In genomic region chr2:234981197-234982095, GRCh38 we compare ENCODE assay signal across 9 cellular contexts. TPM values are rescaled to one million over a fixed set of nuclear protein-coding genes. Genes with fewer than 3 reads are reported as not detected.
A peak's percentile ranks its signal among the peaks of the same experiment; 100 is the strongest.
DNase-seq lines count a peak whose midpoint lies in the region; ATAC-seq, FAIRE-seq and TF ChIP-seq lines count a peak whose summit lies in the region.
"Had no signal": no experiment of that assay in that cellular context is flagged by ENCODE, and none has a peak within 500 bp of the region (broad histone marks: within the 10 kb centered on the region; RNA-seq: fewer than 3 reads in every experiment).

No MANE protein-coding gene starts in this region.

- POLR2A ChIA-PET in activated CD8-positive, alpha-beta T cell treated with anti-CD3 and anti-CD28 coated beads for 36 hours (lab: Charles Lee): no interaction called here

- no peak for ATAC-seq in activated CD8-positive, alpha-beta T cell treated with anti-CD3 and anti-CD28 coated beads for 36 hours

- peak; percentile 52 for TF ChIP-seq CTCF in brain microvascular endothelial cell (IDR thresholded peaks at IDR 0.05; ENCODE audit: low read depth, low read length, missing control alignments)
- TF ChIP-seq CTCF in thyroid gland (IDR thresholded peaks at IDR 0.05): peak in 1 of 6 experiments; percentile 6
- no peak for TF ChIP-seq CTCF in activated CD8-positive, alpha-beta T cell treated with anti-CD3 and anti-CD28 coated beads for 36 hours (IDR thresholded peaks at IDR 0.05)

- CTCF ChIA-PET in activated CD8-positive, alpha-beta T cell treated with anti-CD3 and anti-CD28 coated beads for 36 hours (lab: Charles Lee): no interaction called here

- H3K27me3 Mint-ChIP-seq in activated CD8-positive, alpha-beta T cell treated with anti-CD3 and anti-CD28 coated beads for 36 hours: no peaks in the 10 kb centered on the region

- in situ Hi-C loops in brain microvascular endothelial cell (cut with HindIII; ENCODE audit: low pct_ligation_motif_present, low sequenced_read_pairs): no loop called here

- intact Hi-C loops in thyroid gland (cut with DNase I): loop anchor here (5.0 kb wide), 1 partner anchor 34 kb away; no protein-coding TSS in a partner anchor
- intact Hi-C loops in activated CD8-positive, alpha-beta T cell treated with anti-CD3 and anti-CD28 coated beads for 36 hours (cut with micrococcal nuclease): no loop called here

- H3K9ac ChIP-seq in HUES6 (ENCODE audit: low read length): peak overlapping the region; percentile 75

- no peaks in the 10 kb centered on the region for H3K36me3 Mint-ChIP-seq in activated CD8-positive, alpha-beta T cell treated with anti-CD3 and anti-CD28 coated beads for 36 hours (ENCODE audit: low read depth)

- no peaks in the 10 kb centered on the region for H3K27me3 ChIP-seq in HUES6 (ENCODE audit: control insufficient read depth, insufficient read depth, low read length)
- H3K27me3 ChIP-seq in brain microvascular endothelial cell (replicated peaks): no peaks in the 10 kb centered on the region
- H3K27me3 ChIP-seq in thyroid gland: no peaks in the 10 kb centered on the region

- no peaks in the 10 kb centered on the region for H3K4me1 Mint-ChIP-seq in activated CD8-positive, alpha-beta T cell treated with anti-CD3 and anti-CD28 coated beads for 36 hours (ENCODE audit: low read depth)

- peak overlapping the region; percentile 84 for H3K27ac ChIP-seq in HUES6 (ENCODE audit: low read depth, low read length)
- H3K27ac ChIP-seq in brain microvascular endothelial cell: peak overlapping the region; percentile 87
- H3K27ac ChIP-seq in thyroid gland: peak overlapping the region; percentile 87 to 93 (median 88)

- WGBS in thyroid gland, 2 donors: 15 to 23% methylated on average over 23 to 25 of the region's 26 CpGs

- H3K4me3 Mint-ChIP-seq in activated CD8-positive, alpha-beta T cell treated with anti-CD3 and anti-CD28 coated beads for 36 hours: no peak overlapping the region
- H3K4me3 Mint-ChIP-seq: T-helper 1 cell treated with Interleukin-12 subunit alpha and Interleukin-12 subunit beta and Interleukin-4 antibody, amounts not matched to agents 30 μg/mL and 1 μg/mL, for 36 hours had no signal

- peaks cover 56% of the 10 kb centered on the region for H3K4me1 ChIP-seq in HUES6 (ENCODE audit: control insufficient read depth, insufficient read depth, low read length)
- H3K4me1 ChIP-seq in thyroid gland: peaks cover 62 to 68% of the 10 kb centered on the region in 2 donors

- no peak for FAIRE-seq in GM12891 (lab: Jason Lieb, UNC)

- DNase-seq in brain microvascular endothelial cell (peak; percentile 97), kidney glomerular epithelial cell (lab: John Stamatoyannopoulos, UW) (peak; percentile 99), thyroid gland (peak; percentile 95), NCI-H526 (lab: John Stamatoyannopoulos, UW) (no peak), GM12891 (ENCODE audit: insufficient read length, low spot score) (no peak), NAMALWA (ENCODE audit: low spot score) (no peak)
- DNase-seq in activated CD8-positive, alpha-beta T cell treated with anti-CD3 and anti-CD28 coated beads for 36 hours: no peak

- H3K9me3 Mint-ChIP-seq in activated CD8-positive, alpha-beta T cell treated with anti-CD3 and anti-CD28 coated beads for 36 hours: peaks cover 3% of the 10 kb centered on the region
- H3K9me3 Mint-ChIP-seq: T-helper 1 cell treated with Interleukin-12 subunit alpha and Interleukin-12 subunit beta and Interleukin-4 antibody, amounts not matched to agents 30 μg/mL and 1 μg/mL, for 36 hours had no signal

- peaks cover 24% of the 10 kb centered on the region; the same call in 1 of the 2 replicates for H3K36me3 ChIP-seq in HUES6 (ENCODE audit: control insufficient read depth, insufficient read depth, low read length)
- no peaks in the 10 kb centered on the region for H3K36me3 ChIP-seq in brain microvascular endothelial cell (replicated peaks)
- H3K36me3 ChIP-seq in thyroid gland: no peaks in the 10 kb centered on the region

- H3K4me3 ChIP-seq in HUES6 (ENCODE audit: low read depth, low read length) (peak overlapping the region; percentile 37; the same call in 1 of the 2 replicates), brain microvascular endothelial cell (ENCODE audit: low read depth, low read length) (no peak overlapping the region), thyroid gland (replicated peaks in 1 of 3) (no peak overlapping the region)

- H3K9me3 ChIP-seq in HUES6 (ENCODE audit: control insufficient read depth, insufficient read depth, low read depth, low read length): peaks cover 7% of the 10 kb centered on the region
- H3K9me3 ChIP-seq in thyroid gland: no peaks in the 10 kb centered on the region

- TF ChIP-seq POLR2A in thyroid gland (IDR thresholded peaks at IDR 0.05) (peak in 1 of 2 donors; percentile 60), GM12891 (IDR thresholded peaks at IDR 0.05; ENCODE audit: low read depth, low read length) (no peak)

- no peak overlapping the region for H3K27ac Mint-ChIP-seq in activated CD8-positive, alpha-beta T cell treated with anti-CD3 and anti-CD28 coated beads for 36 hours
- H3K27ac Mint-ChIP-seq: T-helper 1 cell treated with Interleukin-12 subunit alpha and Interleukin-12 subunit beta and Interleukin-4 antibody, amounts not matched to agents 30 μg/mL and 1 μg/mL, for 36 hours had no signal

TF ChIP-seq in GM12891, 5 proteins besides CTCF, POLR2A, EP300 and RAD21:
- no peak for TF ChIP-seq TAF1 (IDR thresholded peaks at IDR 0.05; ENCODE audit: low read depth, low read length)

RNA-seq across cellular contexts. Expression of gene SH3BP4, which starts 29.6 kb away (rescaled TPM):
- 10 to 100 TPM; 36.9 to 64.6 (median 47.9) TPM for total RNA-seq in thyroid gland
- total RNA-seq in activated CD8-positive, alpha-beta T cell treated with anti-CD3 and anti-CD28 coated beads for 36 hours: under 1 TPM; 0.14 to 0.54 TPM
- not detected for polyA plus RNA-seq in GM12891 (2012; ENCODE audit: low read depth, missing spikeins)

Comparison
In these comparisons a context has a peak if more than half of its experiments do, and no peak if none do; other contexts are left out.
1. DNase-seq: peak in brain microvascular endothelial cell (single experiment), kidney glomerular epithelial cell (single experiment) and thyroid gland (2 of 2); none in activated CD8-positive, alpha-beta T cell treated with anti-CD3 and anti-CD28 coated beads for 36 hours (single experiment), NCI-H526 (0 of 2), GM12891 (single experiment) and NAMALWA (single experiment).
2. RNA of gene SH3BP4, which starts 29.6 kb away (total RNA-seq): 36.9 to 64.6 TPM in thyroid gland; 0.14 to 0.54 TPM in activated CD8-positive, alpha-beta T cell treated with anti-CD3 and anti-CD28 coated beads for 36 hours; every median in the first group is over 10 times any median in the second.
3. Peak in every context shown above with its lines, with median percentiles within 50 percentile points of each other: H3K27ac ChIP-seq.